ENCODE assay signal across 17 cellular contexts in genomic region chr22:32722441-32722840, GRCh38.
A peak's percentile ranks its signal among the peaks of the same experiment; 100 is the strongest.
DNase-seq lines count a peak whose midpoint lies in the region; ATAC-seq and TF ChIP-seq lines count a peak whose summit lies in the region.
"Had no signal": no experiment of that assay in that cellular context is flagged by ENCODE, and none has a peak within 500 bp of the region (broad histone marks: within the 10 kb centered on the region; RNA-seq: fewer than 3 reads in every experiment).

No MANE protein-coding gene starts in this region.

- intact Hi-C loops in activated CD4-positive, alpha-beta T cell treated with anti-CD3 and anti-CD28 coated beads for 36 hours (cut with DNase I, micrococcal nuclease): no loop called here

- no peaks in the 10 kb centered on the region for H3K36me3 Mint-ChIP-seq in T-helper 2 cell treated with Interferon-gamma antibody and Interleukin-4, amounts not matched to agents 5 μg/mL and 100 μg/mL, for 36 hours (ENCODE audit: low read depth)
- no peaks in the 10 kb centered on the region for H3K36me3 Mint-ChIP-seq in activated naive CD8-positive, alpha-beta T cell treated with anti-CD3 and anti-CD28 coated beads, Interleukin-2, amount 50 U/mL, for 24 hours (ENCODE audit: low read depth)
- H3K36me3 Mint-ChIP-seq in activated CD4-positive, alpha-beta T cell treated with anti-CD3 and anti-CD28 coated beads for 36 hours (ENCODE audit: low read depth): no peaks in the 10 kb centered on the region

- no peak overlapping the region for H3K4me2 ChIP-seq in smooth muscle cell

- H3K4me1 Mint-ChIP-seq in T-helper 2 cell treated with Interferon-gamma antibody and Interleukin-4, amounts not matched to agents 5 μg/mL and 100 μg/mL, for 36 hours (ENCODE audit: low read depth): peaks cover 29% of the 10 kb centered on the region
- H3K4me1 Mint-ChIP-seq in activated naive CD8-positive, alpha-beta T cell treated with anti-CD3 and anti-CD28 coated beads, Interleukin-2, amount 50 U/mL, for 24 hours: peaks cover 28% of the 10 kb centered on the region
- H3K4me1 Mint-ChIP-seq in activated CD4-positive, alpha-beta T cell treated with anti-CD3 and anti-CD28 coated beads for 36 hours: peaks cover 38% of the 10 kb centered on the region

- peaks cover 30% of the 10 kb centered on the region for H3K27me3 Mint-ChIP-seq in T-helper 2 cell treated with Interferon-gamma antibody and Interleukin-4, amounts not matched to agents 5 μg/mL and 100 μg/mL, for 36 hours (ENCODE audit: low read depth)
- H3K27me3 Mint-ChIP-seq in activated naive CD8-positive, alpha-beta T cell treated with anti-CD3 and anti-CD28 coated beads, Interleukin-2, amount 50 U/mL, for 24 hours: peaks cover 8% of the 10 kb centered on the region
- peaks cover 8% of the 10 kb centered on the region for H3K27me3 Mint-ChIP-seq in activated CD4-positive, alpha-beta T cell treated with anti-CD3 and anti-CD28 coated beads for 36 hours

- no peak overlapping the region for H3K4me3 Mint-ChIP-seq in T-helper 2 cell treated with Interferon-gamma antibody and Interleukin-4, amounts not matched to agents 5 μg/mL and 100 μg/mL, for 36 hours
- H3K4me3 Mint-ChIP-seq in activated naive CD8-positive, alpha-beta T cell treated with anti-CD3 and anti-CD28 coated beads, Interleukin-2, amount 50 U/mL, for 24 hours: no peak overlapping the region
- H3K4me3 Mint-ChIP-seq in activated CD4-positive, alpha-beta T cell treated with anti-CD3 and anti-CD28 coated beads for 36 hours: no peak overlapping the region
- H3K4me3 Mint-ChIP-seq: IgD-negative memory B cell had no signal

- H3K9me3 Mint-ChIP-seq in T-helper 2 cell treated with Interferon-gamma antibody and Interleukin-4, amounts not matched to agents 5 μg/mL and 100 μg/mL, for 36 hours: peaks cover 13% of the 10 kb centered on the region
- peaks cover 7% of the 10 kb centered on the region for H3K9me3 Mint-ChIP-seq in activated naive CD8-positive, alpha-beta T cell treated with anti-CD3 and anti-CD28 coated beads, Interleukin-2, amount 50 U/mL, for 24 hours
- no peaks in the 10 kb centered on the region for H3K9me3 Mint-ChIP-seq in activated CD4-positive, alpha-beta T cell treated with anti-CD3 and anti-CD28 coated beads for 36 hours (ENCODE audit: low read depth)

- no peak for ATAC-seq in GM18520 (IDR thresholded peaks at IDR 0.05; ENCODE audit: unreplicated experiment)
- ATAC-seq in activated naive CD8-positive, alpha-beta T cell treated with anti-CD3 and anti-CD28 coated beads, Interleukin-2, amount 50 U/mL, for 24 hours: no peak
- no peak for ATAC-seq in activated CD4-positive, alpha-beta T cell treated with anti-CD3 and anti-CD28 coated beads for 36 hours

- H3K4me1 ChIP-seq in smooth muscle cell (ENCODE audit: low read depth): no peaks in the 10 kb centered on the region

- peaks cover 5% of the 10 kb centered on the region for H3K9me3 ChIP-seq in KOPT-K1 (ENCODE audit: insufficient read depth, low read length, poor library complexity, severe bottlenecking)
- H3K9me3 ChIP-seq in smooth muscle cell (replicated peaks; ENCODE audit: low read depth): no peaks in the 10 kb centered on the region
- H3K9me3 ChIP-seq: Caco-2 had no signal

- no peak overlapping the region for H2AFZ ChIP-seq in smooth muscle cell (ENCODE audit: low read depth)

- peak overlapping the region; percentile 2 for H3K27ac Mint-ChIP-seq in T-helper 2 cell treated with Interferon-gamma antibody and Interleukin-4, amounts not matched to agents 5 μg/mL and 100 μg/mL, for 36 hours
- H3K27ac Mint-ChIP-seq in activated naive CD8-positive, alpha-beta T cell treated with anti-CD3 and anti-CD28 coated beads, Interleukin-2, amount 50 U/mL, for 24 hours: no peak overlapping the region
- no peak overlapping the region for H3K27ac Mint-ChIP-seq in activated CD4-positive, alpha-beta T cell treated with anti-CD3 and anti-CD28 coated beads for 36 hours
- H3K27ac Mint-ChIP-seq: IgD-negative memory B cell had no signal

- no peak overlapping the region for H3K9ac ChIP-seq in smooth muscle cell (ENCODE audit: low read depth)

- H3K27ac ChIP-seq in KOPT-K1 (ENCODE audit: low read depth, low read length, poor library complexity, severe bottlenecking) (peak overlapping the region; percentile 98), smooth muscle cell (ENCODE audit: low read depth) (peak overlapping the region; percentile 85)

- WGBS in smooth muscle cell (ENCODE audit: low lambda C conversion rate): 95% methylated on average over 5 of the region's 5 CpGs

- H3K27me3 ChIP-seq in smooth muscle cell (ENCODE audit: low read depth): no peaks in the 10 kb centered on the region

- POLR2A ChIA-PET in activated CD4-positive, alpha-beta T cell treated with anti-CD3 and anti-CD28 coated beads for 36 hours (lab: Charles Lee): no interaction called here

- no peak for TF ChIP-seq CTCF in smooth muscle cell (IDR thresholded peaks at IDR 0.05; ENCODE audit: borderline replicate concordance, insufficient read depth, poor library complexity, severe bottlenecking)

- no peak overlapping the region for H3K4me3 ChIP-seq in smooth muscle cell

- H3K79me2 ChIP-seq in smooth muscle cell (ENCODE audit: low read depth): no peaks in the 10 kb centered on the region

- H4K20me1 ChIP-seq in smooth muscle cell (ENCODE audit: low read depth): no peaks in the 10 kb centered on the region

- DNase-seq in T-helper 2 cell treated with Interferon-gamma antibody and Interleukin-4, amounts not matched to agents 5 μg/mL and 100 μg/mL, for 36 hours (ENCODE audit: low spot score): no peak
- DNase-seq in T-helper 2 cell (no peak), islet precursor cell (peak; percentile 26), smooth muscle cell (lab: John Stamatoyannopoulos, UW; ENCODE audit: unreplicated experiment) (no peak)
- DNase-seq in activated naive CD8-positive, alpha-beta T cell treated with anti-CD3 and anti-CD28 coated beads, Interleukin-2, amount 50 U/mL, for 24 hours: no peak
- DNase-seq in activated CD4-positive, alpha-beta T cell treated with anti-CD3 and anti-CD28 coated beads for 36 hours: no peak
- DNase-seq: 8988T, Caco-2, DMS153, H7, NCI-H1105 treated with DMSO at 0.1 percent for 48 hours, NCI-H187, NCI-H526 treated with DMSO at 0.1 percent for 48 hours, SHP77 treated with DMSO at 0.1 percent for 48 hours had no signal

- CTCF ChIA-PET in activated CD4-positive, alpha-beta T cell treated with anti-CD3 and anti-CD28 coated beads for 36 hours (lab: Charles Lee): no interaction called here

- H3K36me3 ChIP-seq in KOPT-K1 (ENCODE audit: insufficient read depth, low read length) (no peaks in the 10 kb centered on the region), smooth muscle cell (ENCODE audit: low read depth) (no peaks in the 10 kb centered on the region)

- no peaks in the 10 kb centered on the region for H3F3A ChIP-seq in smooth muscle cell (ENCODE audit: low read depth)
